In the genomic region with DNA sequence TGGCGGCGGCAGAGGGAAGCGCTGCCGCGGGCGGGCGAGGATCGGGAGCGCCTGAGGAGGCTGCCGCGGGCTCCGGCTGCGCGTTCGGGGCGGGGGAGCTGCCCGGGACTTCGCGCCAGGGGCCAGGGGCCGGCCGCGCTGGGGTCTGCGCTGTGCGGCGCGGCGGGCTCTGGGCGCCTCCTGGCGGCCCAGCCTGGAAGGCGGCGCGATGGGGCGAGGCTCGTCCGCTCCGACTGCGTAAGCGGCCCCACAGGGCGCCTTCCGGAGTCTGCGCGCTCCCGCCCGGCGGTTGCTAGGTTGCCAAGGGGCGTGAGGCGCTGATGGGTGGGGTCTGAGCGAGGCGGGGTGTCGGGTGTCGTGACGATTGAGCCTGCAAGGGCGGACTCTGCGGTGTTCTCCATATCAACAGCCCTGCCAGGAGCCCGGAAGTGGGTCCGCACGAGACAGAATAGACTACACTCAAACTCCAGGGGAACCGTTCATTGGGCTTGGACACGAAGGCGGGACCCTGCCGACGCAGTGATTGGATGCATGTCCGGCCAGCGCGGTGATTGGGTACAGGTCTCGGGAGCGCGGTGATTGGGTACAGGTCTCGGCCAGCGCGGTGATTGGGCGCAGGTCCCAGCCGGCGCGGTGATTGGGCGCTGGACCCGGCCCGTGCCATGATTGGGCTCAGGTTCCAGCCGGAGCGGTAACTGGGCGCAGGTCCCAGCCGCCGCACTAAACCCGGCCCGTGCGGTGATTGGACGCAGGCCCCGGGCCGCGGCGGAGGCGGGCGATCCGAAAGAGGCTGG, we compare ENCODE assay signal across 8 cellular contexts. TPM values are rescaled to one million over a fixed set of nuclear protein-coding genes. Genes with fewer than 3 reads are reported as not detected.
A peak's percentile ranks its signal among the peaks of the same experiment; 100 is the strongest.
DNase-seq lines count a peak whose midpoint lies in the region; ATAC-seq, FAIRE-seq and TF ChIP-seq lines count a peak whose summit lies in the region.

A gene with protein sequence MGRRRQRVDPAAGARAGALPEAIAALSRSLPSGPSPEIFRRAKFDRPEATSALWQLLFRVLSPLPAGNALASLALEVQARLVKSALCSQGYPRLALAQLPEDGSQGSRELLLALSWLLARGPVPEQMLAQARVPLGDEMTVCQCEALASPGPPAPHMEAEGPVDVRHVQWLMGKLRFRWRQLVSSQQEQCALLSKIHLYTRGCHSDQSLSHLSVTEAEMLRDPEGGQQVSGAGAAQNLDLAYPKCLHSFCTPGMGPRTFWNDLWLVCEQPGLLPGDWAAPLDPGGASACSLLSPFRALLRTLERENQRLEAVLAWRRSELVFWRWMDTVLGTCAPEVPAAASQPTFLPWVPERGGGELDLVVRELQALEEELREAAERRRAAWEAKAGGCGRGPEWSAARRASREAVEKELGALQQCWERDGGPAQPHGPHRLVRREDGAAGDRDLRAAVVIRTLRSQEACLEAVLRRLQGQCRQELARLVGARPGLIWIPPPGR (plus strand): TSS at position 675 of the 794 bp plus-strand sequence. CDS start 130 bp downstream, outside the sequence.

- peak; percentile 100 for FAIRE-seq in GM18507 (lab: Jason Lieb, UNC)
- FAIRE-seq in astrocyte (lab: Jason Lieb, UNC): peak; percentile 17

- H3K4me3 ChIP-seq in astrocyte (ENCODE audit: insufficient read depth, low read depth, low read length) (peak within 1 kb of the TSS; percentile 70), right cardiac atrium (ENCODE audit: low read length) (peak within 1 kb of the TSS; percentile 61), vagina (peak within 1 kb of the TSS; percentile 57 to 76)

- H3K27me3 ChIP-seq in astrocyte (ENCODE audit: insufficient read depth, low read length): peaks cover 13% of the 10 kb centered on the region
- H3K27me3 ChIP-seq in right cardiac atrium (ENCODE audit: control insufficient read depth, insufficient read depth): no peaks in the 10 kb centered on the region
- H3K27me3 ChIP-seq in vagina: no peaks in the 10 kb centered on the region

- DNase-seq in GM18507 (ENCODE audit: extremely low spot score, insufficient read length, low read depth) (peak; percentile 88), NCI-H2029 (lab: John Stamatoyannopoulos, UW) (peak; percentile 94), T-helper 22 cell (ENCODE audit: low read depth) (peak; percentile 100), astrocyte (ENCODE audit: low read depth) (peak; percentile 100), right cardiac atrium (peak; percentile 100), pulmonary artery endothelial cell (ENCODE audit: low read depth, low spot score) (peak; percentile 100), vagina (ENCODE audit: extremely low spot score in 2 of 2) (peak; percentile 100)

- no peak within 1 kb of the TSS for H3K27ac Mint-ChIP-seq in astrocyte (ENCODE audit: unreplicated experiment)

- ATAC-seq in HG02981 (IDR thresholded peaks at IDR 0.05; ENCODE audit: unreplicated experiment) (peak; percentile 66), right cardiac atrium (peak; percentile 84 to 87)

- H3K9ac ChIP-seq in astrocyte (ENCODE audit: low read length): peak within 1 kb of the TSS; percentile 89

- H3K4me2 ChIP-seq in astrocyte (ENCODE audit: low read length): peak within 1 kb of the TSS; percentile 98

- H3K36me3 ChIP-seq in astrocyte (ENCODE audit: insufficient read depth, low read length) (no peaks in the 10 kb centered on the region), vagina (no peaks in the 10 kb centered on the region)

- H3K27me3 Mint-ChIP-seq in astrocyte (ENCODE audit: low read depth, unreplicated experiment): peaks cover 3% of the 10 kb centered on the region

- TF ChIP-seq POLR2A in vagina (IDR thresholded peaks at IDR 0.05): peak in 1 of 2 donors; percentile 67

- peaks cover 1% of the 10 kb centered on the region for H3K4me1 Mint-ChIP-seq in astrocyte (ENCODE audit: low read depth, unreplicated experiment)

- H3K27ac ChIP-seq in astrocyte (ENCODE audit: low read depth, low read length) (peak within 1 kb of the TSS; percentile 75), right cardiac atrium (ENCODE audit: low read length) (peak within 1 kb of the TSS; percentile 72), vagina (peak within 1 kb of the TSS; percentile 97)

- peaks cover 8% of the 10 kb centered on the region for H3K79me2 ChIP-seq in astrocyte (ENCODE audit: insufficient read depth, low read length)

- H3K36me3 Mint-ChIP-seq in astrocyte (ENCODE audit: low read depth, unreplicated experiment): no peaks in the 10 kb centered on the region

- TF ChIP-seq CTCF in astrocyte (IDR thresholded peaks at IDR 0.05; ENCODE audit: insufficient read depth, low read depth, low read length): peak; percentile 49
- TF ChIP-seq CTCF in vagina (IDR thresholded peaks at IDR 0.05): peak; percentile 35 to 51 (median 37)

- H3K4me3 Mint-ChIP-seq in astrocyte (ENCODE audit: unreplicated experiment): peak within 1 kb of the TSS; percentile 81

- H2AFZ ChIP-seq in astrocyte (ENCODE audit: low read depth, low read length): peak within 1 kb of the TSS; percentile 89

- intact Hi-C loops in right cardiac atrium (cut with DNase I): loop anchor here in 1 of 4 donors (5.0 kb wide), 1 partner anchor 118 kb away; no protein-coding TSS in a partner anchor
- intact Hi-C loops in vagina (cut with DNase I): loop anchor here (10.0 kb wide), 1 partner anchor 276 kb away; no protein-coding TSS in a partner anchor

- peaks cover 5% of the 10 kb centered on the region for H4K20me1 ChIP-seq in astrocyte (ENCODE audit: insufficient read depth, low read length)

- H3K4me1 ChIP-seq in astrocyte (ENCODE audit: insufficient read depth, low read length) (peaks cover 13% of the 10 kb centered on the region), right cardiac atrium (ENCODE audit: control insufficient read depth, insufficient read depth, low read length) (peaks cover 5% of the 10 kb centered on the region), vagina (peaks cover 56% of the 10 kb centered on the region)

- under 1% methylated on average over 94 of the region's 94 CpGs for WGBS in right cardiac atrium

- H3K9me3 Mint-ChIP-seq in astrocyte (ENCODE audit: unreplicated experiment): no peaks in the 10 kb centered on the region

- no peaks in the 10 kb centered on the region for H3K9me3 ChIP-seq in astrocyte (ENCODE audit: insufficient read depth, low read depth, low read length)
- H3K9me3 ChIP-seq in right cardiac atrium (ENCODE audit: control insufficient read depth, low read length): no peaks in the 10 kb centered on the region
- no peaks in the 10 kb centered on the region for H3K9me3 ChIP-seq in vagina

RNA-seq across cellular contexts. Expression of the gene that starts here (rescaled TPM):
- total RNA-seq in astrocyte (4.0 and 5.5 TPM in 2 replicates), right cardiac atrium (1 to 10 TPM; 5.2 to 6.9 (median 5.8) TPM), pulmonary artery endothelial cell (14.2 and 25.3 TPM in 2 replicates), vagina (5.9 TPM)
- polyA plus RNA-seq in right cardiac atrium: 6.5 TPM

Comparison
In these comparisons a context has a peak if more than half of its experiments do, and no peak if none do; other contexts are left out.
1. Peak in every context shown above with its lines: DNase-seq, ATAC-seq, H3K4me3 ChIP-seq and H3K27ac ChIP-seq.